Comparison of ENCODE assay signal across 1 cellular context in the genomic region with DNA sequence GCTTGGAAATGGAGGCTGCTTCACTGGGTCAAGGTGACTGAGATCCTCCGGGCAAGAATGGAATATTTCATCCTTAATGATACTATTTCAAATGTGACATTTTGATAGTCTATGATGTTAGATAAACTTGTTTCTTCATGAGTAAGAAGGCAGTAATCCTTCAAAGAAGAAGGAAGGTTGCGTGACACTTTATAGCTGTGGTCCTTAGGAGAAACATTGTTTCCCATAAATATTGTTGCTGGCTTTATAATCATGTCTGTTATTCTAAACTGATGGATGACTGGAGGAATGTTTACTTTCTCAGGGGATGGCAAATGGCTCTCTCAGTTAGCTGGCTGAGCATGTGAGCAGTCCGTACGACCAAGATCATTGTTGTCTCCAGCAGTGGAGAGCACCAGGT.
TF ChIP-seq lines count a peak whose summit lies in the region.

No MANE protein-coding gene starts in this region.

TF ChIP-seq in HEK293, 187 proteins besides CTCF, POLR2A, EP300 and RAD21 (continued from another document and continues in another):
- TF ChIP-seq, protein P1, sequence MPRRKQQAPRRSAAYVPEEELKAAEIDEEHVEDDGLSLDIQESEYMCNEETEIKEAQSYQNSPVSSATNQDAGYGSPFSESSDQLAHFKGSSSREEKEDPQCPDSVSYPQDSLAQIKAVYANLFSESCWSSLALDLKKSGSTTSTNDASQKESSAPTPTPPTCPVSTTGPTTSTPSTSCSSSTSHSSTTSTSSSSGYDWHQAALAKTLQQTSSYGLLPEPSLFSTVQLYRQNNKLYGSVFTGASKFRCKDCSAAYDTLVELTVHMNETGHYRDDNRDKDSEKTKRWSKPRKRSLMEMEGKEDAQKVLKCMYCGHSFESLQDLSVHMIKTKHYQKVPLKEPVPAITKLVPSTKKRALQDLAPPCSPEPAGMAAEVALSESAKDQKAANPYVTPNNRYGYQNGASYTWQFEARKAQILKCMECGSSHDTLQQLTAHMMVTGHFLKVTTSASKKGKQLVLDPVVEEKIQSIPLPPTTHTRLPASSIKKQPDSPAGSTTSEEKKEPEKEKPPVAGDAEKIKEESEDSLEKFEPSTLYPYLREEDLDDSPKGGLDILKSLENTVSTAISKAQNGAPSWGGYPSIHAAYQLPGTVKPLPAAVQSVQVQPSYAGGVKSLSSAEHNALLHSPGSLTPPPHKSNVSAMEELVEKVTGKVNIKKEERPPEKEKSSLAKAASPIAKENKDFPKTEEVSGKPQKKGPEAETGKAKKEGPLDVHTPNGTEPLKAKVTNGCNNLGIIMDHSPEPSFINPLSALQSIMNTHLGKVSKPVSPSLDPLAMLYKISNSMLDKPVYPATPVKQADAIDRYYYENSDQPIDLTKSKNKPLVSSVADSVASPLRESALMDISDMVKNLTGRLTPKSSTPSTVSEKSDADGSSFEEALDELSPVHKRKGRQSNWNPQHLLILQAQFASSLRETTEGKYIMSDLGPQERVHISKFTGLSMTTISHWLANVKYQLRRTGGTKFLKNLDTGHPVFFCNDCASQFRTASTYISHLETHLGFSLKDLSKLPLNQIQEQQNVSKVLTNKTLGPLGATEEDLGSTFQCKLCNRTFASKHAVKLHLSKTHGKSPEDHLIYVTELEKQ (tag by site-specific recombination; IDR thresholded peaks at IDR 0.05; ENCODE audit: borderline replicate concordance), result no peak
- TF ChIP-seq, protein P2, sequence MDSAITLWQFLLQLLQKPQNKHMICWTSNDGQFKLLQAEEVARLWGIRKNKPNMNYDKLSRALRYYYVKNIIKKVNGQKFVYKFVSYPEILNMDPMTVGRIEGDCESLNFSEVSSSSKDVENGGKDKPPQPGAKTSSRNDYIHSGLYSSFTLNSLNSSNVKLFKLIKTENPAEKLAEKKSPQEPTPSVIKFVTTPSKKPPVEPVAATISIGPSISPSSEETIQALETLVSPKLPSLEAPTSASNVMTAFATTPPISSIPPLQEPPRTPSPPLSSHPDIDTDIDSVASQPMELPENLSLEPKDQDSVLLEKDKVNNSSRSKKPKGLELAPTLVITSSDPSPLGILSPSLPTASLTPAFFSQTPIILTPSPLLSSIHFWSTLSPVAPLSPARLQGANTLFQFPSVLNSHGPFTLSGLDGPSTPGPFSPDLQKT (IDR thresholded peaks at IDR 0.05; ENCODE audit: borderline replicate concordance, low read depth, low read length), result no peak
- no peak for TF ChIP-seq ZNF76 (tag by site-specific recombination; IDR thresholded peaks at IDR 0.05; ENCODE audit: borderline replicate concordance, low read depth)
- TF ChIP-seq, protein P3, sequence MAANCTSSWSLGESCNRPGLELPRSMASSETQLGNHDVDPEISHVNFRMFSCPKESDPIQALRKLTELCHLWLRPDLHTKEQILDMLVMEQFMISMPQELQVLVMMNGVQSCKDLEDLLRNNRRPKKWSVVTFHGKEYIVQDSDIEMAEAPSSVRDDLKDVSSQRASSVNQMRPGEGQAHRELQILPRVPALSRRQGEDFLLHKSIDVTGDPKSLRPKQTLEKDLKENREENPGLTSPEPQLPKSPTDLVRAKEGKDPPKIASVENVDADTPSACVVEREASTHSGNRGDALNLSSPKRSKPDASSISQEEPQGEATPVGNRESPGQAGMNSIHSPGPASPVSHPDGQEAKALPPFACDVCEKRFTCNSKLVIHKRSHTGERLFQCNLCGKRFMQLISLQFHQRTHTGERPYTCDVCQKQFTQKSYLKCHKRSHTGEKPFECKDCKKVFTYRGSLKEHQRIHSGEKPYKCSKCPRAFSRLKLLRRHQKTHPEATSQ (tag by site-specific recombination; IDR thresholded peaks at IDR 0.05), result no peak
- TF ChIP-seq, protein P4, sequence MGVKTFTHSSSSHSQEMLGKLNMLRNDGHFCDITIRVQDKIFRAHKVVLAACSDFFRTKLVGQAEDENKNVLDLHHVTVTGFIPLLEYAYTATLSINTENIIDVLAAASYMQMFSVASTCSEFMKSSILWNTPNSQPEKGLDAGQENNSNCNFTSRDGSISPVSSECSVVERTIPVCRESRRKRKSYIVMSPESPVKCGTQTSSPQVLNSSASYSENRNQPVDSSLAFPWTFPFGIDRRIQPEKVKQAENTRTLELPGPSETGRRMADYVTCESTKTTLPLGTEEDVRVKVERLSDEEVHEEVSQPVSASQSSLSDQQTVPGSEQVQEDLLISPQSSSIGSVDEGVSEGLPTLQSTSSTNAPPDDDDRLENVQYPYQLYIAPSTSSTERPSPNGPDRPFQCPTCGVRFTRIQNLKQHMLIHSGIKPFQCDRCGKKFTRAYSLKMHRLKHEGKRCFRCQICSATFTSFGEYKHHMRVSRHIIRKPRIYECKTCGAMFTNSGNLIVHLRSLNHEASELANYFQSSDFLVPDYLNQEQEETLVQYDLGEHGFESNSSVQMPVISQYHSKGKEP (tag by site-specific recombination; IDR thresholded peaks at IDR 0.05), result no peak
- TF ChIP-seq ZNF133 (tag by site-specific recombination; IDR thresholded peaks at IDR 0.05), result no peak
- TF ChIP-seq ZNF701 (tag by site-specific recombination; IDR thresholded peaks at IDR 0.05), result no peak
- TF ChIP-seq, protein P5, sequence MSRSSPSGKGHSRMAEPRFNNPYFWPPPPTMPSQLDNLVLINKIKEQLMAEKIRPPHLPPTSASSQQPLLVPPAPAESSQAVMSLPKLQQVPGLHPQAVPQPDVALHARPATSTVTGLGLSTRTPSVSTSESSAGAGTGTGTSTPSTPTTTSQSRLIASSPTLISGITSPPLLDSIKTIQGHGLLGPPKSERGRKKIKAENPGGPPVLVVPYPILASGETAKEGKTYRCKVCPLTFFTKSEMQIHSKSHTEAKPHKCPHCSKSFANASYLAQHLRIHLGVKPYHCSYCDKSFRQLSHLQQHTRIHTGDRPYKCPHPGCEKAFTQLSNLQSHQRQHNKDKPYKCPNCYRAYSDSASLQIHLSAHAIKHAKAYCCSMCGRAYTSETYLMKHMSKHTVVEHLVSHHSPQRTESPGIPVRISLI (tag by site-specific recombination; IDR thresholded peaks at IDR 0.05), result no peak
- TF ChIP-seq, protein P6, sequence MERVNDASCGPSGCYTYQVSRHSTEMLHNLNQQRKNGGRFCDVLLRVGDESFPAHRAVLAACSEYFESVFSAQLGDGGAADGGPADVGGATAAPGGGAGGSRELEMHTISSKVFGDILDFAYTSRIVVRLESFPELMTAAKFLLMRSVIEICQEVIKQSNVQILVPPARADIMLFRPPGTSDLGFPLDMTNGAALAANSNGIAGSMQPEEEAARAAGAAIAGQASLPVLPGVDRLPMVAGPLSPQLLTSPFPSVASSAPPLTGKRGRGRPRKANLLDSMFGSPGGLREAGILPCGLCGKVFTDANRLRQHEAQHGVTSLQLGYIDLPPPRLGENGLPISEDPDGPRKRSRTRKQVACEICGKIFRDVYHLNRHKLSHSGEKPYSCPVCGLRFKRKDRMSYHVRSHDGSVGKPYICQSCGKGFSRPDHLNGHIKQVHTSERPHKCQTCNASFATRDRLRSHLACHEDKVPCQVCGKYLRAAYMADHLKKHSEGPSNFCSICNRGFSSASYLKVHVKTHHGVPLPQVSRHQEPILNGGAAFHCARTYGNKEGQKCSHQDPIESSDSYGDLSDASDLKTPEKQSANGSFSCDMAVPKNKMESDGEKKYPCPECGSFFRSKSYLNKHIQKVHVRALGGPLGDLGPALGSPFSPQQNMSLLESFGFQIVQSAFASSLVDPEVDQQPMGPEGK (tag by site-specific recombination; IDR thresholded peaks at IDR 0.05), result peak; percentile 54; the same call in 1 of the 2 replicates
- TF ChIP-seq ZNF248 (tag by site-specific recombination; IDR thresholded peaks at IDR 0.05), result no peak
- TF ChIP-seq ZNF394 (tag by site-specific recombination; IDR thresholded peaks at IDR 0.05; ENCODE audit: borderline replicate concordance), result peak; percentile 45; the same call in 1 of the 2 replicates
- peak; percentile 67; the same call in 1 of the 2 replicates for TF ChIP-seq GFI1B (tag by site-specific recombination; IDR thresholded peaks at IDR 0.05)
- TF ChIP-seq ZNF514 (tag by site-specific recombination; IDR thresholded peaks at IDR 0.05), result no peak
- no peak for TF ChIP-seq ZNF501 (tag by site-specific recombination; IDR thresholded peaks at IDR 0.05)
- TF ChIP-seq OSR2 (tag by site-specific recombination; IDR thresholded peaks at IDR 0.05), result peak; percentile 86
- no peak for TF ChIP-seq ZNF585B (tag by site-specific recombination; IDR thresholded peaks at IDR 0.05)
- TF ChIP-seq ZNF19 (tag by site-specific recombination; IDR thresholded peaks at IDR 0.05; ENCODE audit: low read depth), result 0 out of 2 replicates have a peak, but pooled peaks have one; percentile 59
- TF ChIP-seq ZNF184 (tag by site-specific recombination; IDR thresholded peaks at IDR 0.05), result no peak
- TF ChIP-seq ZFP3 (tag by site-specific recombination; IDR thresholded peaks at IDR 0.05; ENCODE audit: low read depth), result no peak
- peak; percentile 62; the same call in 1 of the 2 replicates for TF ChIP-seq ZNF776 (tag by site-specific recombination; IDR thresholded peaks at IDR 0.05; ENCODE audit: borderline replicate concordance)
- peak; percentile 94 for TF ChIP-seq ZIC2 (tag by site-specific recombination; IDR thresholded peaks at IDR 0.05)
- TF ChIP-seq ZNF677 (tag by site-specific recombination; IDR thresholded peaks at IDR 0.05), result no peak
- no peak for TF ChIP-seq KLF9 (tag by site-specific recombination; IDR thresholded peaks at IDR 0.05; ENCODE audit: low read depth)
- no peak for TF ChIP-seq ZNF555 (tag by site-specific recombination; conservative IDR thresholded peaks at IDR 0.05)
- TF ChIP-seq, protein P7, sequence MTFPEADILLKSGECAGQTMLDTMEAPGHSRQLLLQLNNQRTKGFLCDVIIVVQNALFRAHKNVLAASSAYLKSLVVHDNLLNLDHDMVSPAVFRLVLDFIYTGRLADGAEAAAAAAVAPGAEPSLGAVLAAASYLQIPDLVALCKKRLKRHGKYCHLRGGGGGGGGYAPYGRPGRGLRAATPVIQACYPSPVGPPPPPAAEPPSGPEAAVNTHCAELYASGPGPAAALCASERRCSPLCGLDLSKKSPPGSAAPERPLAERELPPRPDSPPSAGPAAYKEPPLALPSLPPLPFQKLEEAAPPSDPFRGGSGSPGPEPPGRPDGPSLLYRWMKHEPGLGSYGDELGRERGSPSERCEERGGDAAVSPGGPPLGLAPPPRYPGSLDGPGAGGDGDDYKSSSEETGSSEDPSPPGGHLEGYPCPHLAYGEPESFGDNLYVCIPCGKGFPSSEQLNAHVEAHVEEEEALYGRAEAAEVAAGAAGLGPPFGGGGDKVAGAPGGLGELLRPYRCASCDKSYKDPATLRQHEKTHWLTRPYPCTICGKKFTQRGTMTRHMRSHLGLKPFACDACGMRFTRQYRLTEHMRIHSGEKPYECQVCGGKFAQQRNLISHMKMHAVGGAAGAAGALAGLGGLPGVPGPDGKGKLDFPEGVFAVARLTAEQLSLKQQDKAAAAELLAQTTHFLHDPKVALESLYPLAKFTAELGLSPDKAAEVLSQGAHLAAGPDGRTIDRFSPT (tag by site-specific recombination; IDR thresholded peaks at IDR 0.05), result no peak
- no peak for TF ChIP-seq ZNF626 (tag by site-specific recombination; IDR thresholded peaks at IDR 0.05)
- TF ChIP-seq, protein P8, sequence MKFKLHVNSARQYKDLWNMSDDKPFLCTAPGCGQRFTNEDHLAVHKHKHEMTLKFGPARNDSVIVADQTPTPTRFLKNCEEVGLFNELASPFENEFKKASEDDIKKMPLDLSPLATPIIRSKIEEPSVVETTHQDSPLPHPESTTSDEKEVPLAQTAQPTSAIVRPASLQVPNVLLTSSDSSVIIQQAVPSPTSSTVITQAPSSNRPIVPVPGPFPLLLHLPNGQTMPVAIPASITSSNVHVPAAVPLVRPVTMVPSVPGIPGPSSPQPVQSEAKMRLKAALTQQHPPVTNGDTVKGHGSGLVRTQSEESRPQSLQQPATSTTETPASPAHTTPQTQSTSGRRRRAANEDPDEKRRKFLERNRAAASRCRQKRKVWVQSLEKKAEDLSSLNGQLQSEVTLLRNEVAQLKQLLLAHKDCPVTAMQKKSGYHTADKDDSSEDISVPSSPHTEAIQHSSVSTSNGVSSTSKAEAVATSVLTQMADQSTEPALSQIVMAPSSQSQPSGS (tag by site-specific recombination; IDR thresholded peaks at IDR 0.05; ENCODE audit: low read depth), result peak; percentile 77
- no peak for TF ChIP-seq REPIN1 (tag by site-specific recombination; IDR thresholded peaks at IDR 0.05; ENCODE audit: low read depth)
- TF ChIP-seq, protein P9, sequence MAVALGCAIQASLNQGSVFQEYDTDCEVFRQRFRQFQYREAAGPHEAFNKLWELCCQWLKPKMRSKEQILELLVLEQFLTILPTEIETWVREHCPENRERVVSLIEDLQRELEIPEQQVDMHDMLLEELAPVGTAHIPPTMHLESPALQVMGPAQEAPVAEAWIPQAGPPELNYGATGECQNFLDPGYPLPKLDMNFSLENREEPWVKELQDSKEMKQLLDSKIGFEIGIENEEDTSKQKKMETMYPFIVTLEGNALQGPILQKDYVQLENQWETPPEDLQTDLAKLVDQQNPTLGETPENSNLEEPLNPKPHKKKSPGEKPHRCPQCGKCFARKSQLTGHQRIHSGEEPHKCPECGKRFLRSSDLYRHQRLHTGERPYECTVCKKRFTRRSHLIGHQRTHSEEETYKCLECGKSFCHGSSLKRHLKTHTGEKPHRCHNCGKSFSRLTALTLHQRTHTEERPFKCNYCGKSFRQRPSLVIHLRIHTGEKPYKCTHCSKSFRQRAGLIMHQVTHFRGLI (tag by site-specific recombination; IDR thresholded peaks at IDR 0.05), result no peak
- TF ChIP-seq ZNF155 (tag by site-specific recombination; IDR thresholded peaks at IDR 0.05), result no peak
- 0 out of 2 replicates have a peak, but pooled peaks have one; percentile 23 for TF ChIP-seq ZSCAN23 (tag by site-specific recombination; IDR thresholded peaks at IDR 0.05)
- TF ChIP-seq, protein P10, sequence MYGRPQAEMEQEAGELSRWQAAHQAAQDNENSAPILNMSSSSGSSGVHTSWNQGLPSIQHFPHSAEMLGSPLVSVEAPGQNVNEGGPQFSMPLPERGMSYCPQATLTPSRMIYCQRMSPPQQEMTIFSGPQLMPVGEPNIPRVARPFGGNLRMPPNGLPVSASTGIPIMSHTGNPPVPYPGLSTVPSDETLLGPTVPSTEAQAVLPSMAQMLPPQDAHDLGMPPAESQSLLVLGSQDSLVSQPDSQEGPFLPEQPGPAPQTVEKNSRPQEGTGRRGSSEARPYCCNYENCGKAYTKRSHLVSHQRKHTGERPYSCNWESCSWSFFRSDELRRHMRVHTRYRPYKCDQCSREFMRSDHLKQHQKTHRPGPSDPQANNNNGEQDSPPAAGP (tag by site-specific recombination; IDR thresholded peaks at IDR 0.05), result no peak
- TF ChIP-seq, protein P11, sequence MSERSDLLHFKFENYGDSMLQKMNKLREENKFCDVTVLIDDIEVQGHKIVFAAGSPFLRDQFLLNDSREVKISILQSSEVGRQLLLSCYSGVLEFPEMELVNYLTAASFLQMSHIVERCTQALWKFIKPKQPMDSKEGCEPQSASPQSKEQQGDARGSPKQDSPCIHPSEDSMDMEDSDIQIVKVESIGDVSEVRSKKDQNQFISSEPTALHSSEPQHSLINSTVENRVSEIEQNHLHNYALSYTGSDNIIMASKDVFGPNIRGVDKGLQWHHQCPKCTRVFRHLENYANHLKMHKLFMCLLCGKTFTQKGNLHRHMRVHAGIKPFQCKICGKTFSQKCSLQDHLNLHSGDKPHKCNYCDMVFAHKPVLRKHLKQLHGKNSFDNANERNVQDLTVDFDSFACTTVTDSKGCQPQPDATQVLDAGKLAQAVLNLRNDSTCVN (tag by site-specific recombination; optimal IDR thresholded peaks at IDR 0.05), result no peak
- TF ChIP-seq ZBTB20 (tag by site-specific recombination; IDR thresholded peaks at IDR 0.05), result no peak
- peak; percentile 51; the same call in 1 of the 2 replicates for TF ChIP-seq SCRT1 (tag by site-specific recombination; IDR thresholded peaks at IDR 0.05; ENCODE audit: borderline replicate concordance)
- peak; percentile 47; the same call in 1 of the 2 replicates for TF ChIP-seq YY1 (tag by site-specific recombination; IDR thresholded peaks at IDR 0.05)
- no peak for TF ChIP-seq ZNF341 (tag by site-specific recombination; IDR thresholded peaks at IDR 0.05; ENCODE audit: low read depth)
- peak; percentile 86 for TF ChIP-seq ZNF610 (tag by site-specific recombination; IDR thresholded peaks at IDR 0.05; ENCODE audit: borderline replicate concordance)
- TF ChIP-seq ZEB2 (tag by site-specific recombination; IDR thresholded peaks at IDR 0.05), result peak; percentile 96
